10 cellular contexts compared by ENCODE assay signal in genomic region chr1:205343431-205344009, GRCh38. TPM values are rescaled to one million over a fixed set of nuclear protein-coding genes. Genes with fewer than 3 reads are reported as not detected.
DNase-seq lines count a peak whose midpoint lies in the region; ATAC-seq, FAIRE-seq and TF ChIP-seq lines count a peak whose summit lies in the region.
"Had no signal": no experiment of that assay in that cellular context is flagged by ENCODE, and none has a peak within 500 bp of the region (broad histone marks: within the 10 kb centered on the region; RNA-seq: fewer than 3 reads in every experiment).

No MANE protein-coding gene starts in this region.

- CTCF ChIA-PET in GM10248 (lab: Yijun Ruan, JAX), result no interaction called here

- H3K27me3 Mint-ChIP-seq in progenitor cell of endocrine pancreas, result peaks cover 85% of the 10 kb centered on the region

- H3K4me1 ChIP-seq in Peyer's patch, result peaks cover 0 to 14% (median 12%) of the 10 kb centered on the region in 4 donors

- H3K27ac Mint-ChIP-seq in progenitor cell of endocrine pancreas, result no peak overlapping the region
- H3K27ac Mint-ChIP-seq: activated naive CD8-positive, alpha-beta T cell treated with anti-CD3 and anti-CD28 coated beads, Interleukin-2, amount 10 ng/mL, durations not matched to agents 7 days and 5 days had no signal

- peaks cover 8% of the 10 kb centered on the region for H3K4me1 Mint-ChIP-seq in progenitor cell of endocrine pancreas (ENCODE audit: low read depth)

- peak overlapping the region; percentile 26 to 48 (median 44) for H3K4me3 ChIP-seq in Peyer's patch

- H3K36me3 Mint-ChIP-seq in progenitor cell of endocrine pancreas (ENCODE audit: insufficient read depth), result no peaks in the 10 kb centered on the region
- H3K36me3 Mint-ChIP-seq: activated naive CD8-positive, alpha-beta T cell treated with anti-CD3 and anti-CD28 coated beads, Interleukin-2, amount 10 ng/mL, durations not matched to agents 7 days and 5 days had no signal

- H3K9me3 ChIP-seq in Peyer's patch, result no peaks in the 10 kb centered on the region
- H3K9me3 ChIP-seq: neutrophil had no signal

- no peaks in the 10 kb centered on the region for H3K9me3 Mint-ChIP-seq in progenitor cell of endocrine pancreas (ENCODE audit: low read depth)
- H3K9me3 Mint-ChIP-seq: activated naive CD8-positive, alpha-beta T cell treated with anti-CD3 and anti-CD28 coated beads, Interleukin-2, amount 10 ng/mL, durations not matched to agents 7 days and 5 days had no signal

- FAIRE-seq in HTR-8/SVneo (lab: Jason Lieb, UNC), result no peak

- H3K36me3 ChIP-seq in Peyer's patch, result no peaks in the 10 kb centered on the region
- H3K36me3 ChIP-seq: neutrophil had no signal

- TF ChIP-seq CTCF in GM10248 (IDR thresholded peaks at IDR 0.05; ENCODE audit: control extremely low read depth, extremely low read depth, low read depth, missing control alignments) (peak; percentile 6), Peyer's patch (IDR thresholded peaks at IDR 0.05) (no peak), progenitor cell of endocrine pancreas (IDR thresholded peaks at IDR 0.05; ENCODE audit: unreplicated experiment) (peak; percentile 49)

- no peak overlapping the region for H3K27ac ChIP-seq in Peyer's patch
- H3K27ac ChIP-seq: neutrophil had no signal

- intact Hi-C loops in Right ventricle myocardium superior (cut with DNase I), result no loop called here

- no peak for TF ChIP-seq POLR2A in Peyer's patch (IDR thresholded peaks at IDR 0.05)

- ATAC-seq in Right ventricle myocardium superior (ENCODE audit: poor library complexity) (peak; percentile 42), GM18498 (IDR thresholded peaks at IDR 0.05; ENCODE audit: unreplicated experiment) (no peak)

- POLR2A ChIA-PET in GM10248 (lab: Yijun Ruan, JAX), result no interaction called here

- DNase-seq in GM10248 (ENCODE audit: extremely low spot score), result no peak
- no peak for DNase-seq in Peyer's patch
- DNase-seq in Right ventricle myocardium superior, result no peak
- peak; percentile 41 for DNase-seq in progenitor cell of endocrine pancreas (ENCODE audit: low spot score, unreplicated experiment)
- DNase-seq in SIG-M5 treated with dmso at 0.1 percent for 504 hours (lab: John Stamatoyannopoulos, UW; ENCODE audit: unreplicated experiment), result no peak
- no peak for DNase-seq in HTR-8/SVneo (ENCODE audit: insufficient read length, low spot score)
- no peak for DNase-seq in NCI-H345 (lab: John Stamatoyannopoulos, UW)

- no peak overlapping the region for H3K4me3 Mint-ChIP-seq in progenitor cell of endocrine pancreas (ENCODE audit: low read depth)

- H3K27me3 ChIP-seq in Peyer's patch, result peaks cover 0 to 23% of the 10 kb centered on the region in 2 donors

RNA-seq across cellular contexts. Expression of gene KLHDC8A, which starts 13.2 kb away (rescaled TPM):
- total RNA-seq in Peyer's patch (not detected), Right ventricle myocardium superior (0.24 TPM), progenitor cell of endocrine pancreas (0.18 and 0.36 TPM in 2 replicates)
- total RNA-seq: activated naive CD8-positive, alpha-beta T cell treated with anti-CD3 and anti-CD28 coated beads, Interleukin-2, amount 10 ng/mL, durations not matched to agents 7 days and 5 days had no signal

RNA-seq across cellular contexts. Expression of gene NUAK2, which starts 22.0 kb away (rescaled TPM):
- total RNA-seq in Peyer's patch (10 to 100 TPM; 22.0 to 40.0 (median 30.9) TPM), Right ventricle myocardium superior (1.2 TPM), progenitor cell of endocrine pancreas (4.5 and 5.6 TPM in 2 replicates)

Comparison
In these comparisons a context has a peak if more than half of its experiments do, and no peak if none do; other contexts are left out.
1. CTCF ChIP-seq: peak in GM10248 (single experiment) and progenitor cell of endocrine pancreas (single experiment); none in Peyer's patch (0 of 6).